Comparison of ENCODE assay signal across 27 cellular contexts in genomic region chr12:16163891-16164290, GRCh38.
"Had no signal": no experiment of that assay in that cellular context is flagged by ENCODE, and none has a peak within 500 bp of the region (broad histone marks: within the 10 kb centered on the region; RNA-seq: fewer than 3 reads in every experiment).

No MANE protein-coding gene starts in this region.

- H3K4me3 ChIP-seq: dorsolateral prefrontal cortex, heart right ventricle, left ventricle myocardium inferior, lower lobe of right lung, ovary, psoas muscle, sigmoid colon, stomach, thyroid gland had no signal

- H3K4me1 ChIP-seq: heart right ventricle, left ventricle myocardium inferior, lower lobe of right lung, psoas muscle, thyroid gland had no signal

- ATAC-seq: heart right ventricle, left colon, lower lobe of right lung, natural killer cell, psoas muscle, right cardiac atrium had no signal

- DNase-seq: dorsolateral prefrontal cortex; effector CD4-positive, alpha-beta T cell; foreskin melanocyte; glutamatergic neuron; heart right ventricle; hippocampal formation; islet precursor cell; kidney glomerular epithelial cell; left colon; left ventricle myocardium inferior; lower lobe of right lung; natural killer cell; occipital lobe; ovary; posterior cingulate gyrus; psoas muscle; right cardiac atrium; sigmoid colon; small intestine; stimulated activated CD4-positive, alpha-beta T cell treated with anti-CD3 and anti-CD28 coated beads, Interleukin-15, amount 100 ng/mL, for 24 hours; stimulated activated CD4-positive, alpha-beta T cell treated with anti-CD3 and anti-CD28 coated beads, Interleukin-2, amount 100 ng/mL, for 48 hours; stimulated activated naive CD4-positive, alpha-beta T cell treated with Interleukin-2 at 50 U/mL for 16 hours; stomach; thyroid gland; trophoblast cell had no signal

- H3K9me3 ChIP-seq: heart right ventricle, left ventricle myocardium inferior, lower lobe of right lung, ovary, psoas muscle, sigmoid colon, stomach, thyroid gland had no signal

- H3K27me3 ChIP-seq: dorsolateral prefrontal cortex, ovary, sigmoid colon, stomach, thyroid gland had no signal

- FAIRE-seq: colon, small intestine, urothelium cell line had no signal

- H3K27ac ChIP-seq: heart right ventricle, left ventricle myocardium inferior, lower lobe of right lung, ovary, psoas muscle, sigmoid colon, stomach, thyroid gland had no signal

- H3K36me3 ChIP-seq: heart right ventricle, left ventricle myocardium inferior, lower lobe of right lung, ovary, sigmoid colon, stomach, thyroid gland had no signal
